ENCODE assay signal across 11 cellular contexts in the genomic region with DNA sequence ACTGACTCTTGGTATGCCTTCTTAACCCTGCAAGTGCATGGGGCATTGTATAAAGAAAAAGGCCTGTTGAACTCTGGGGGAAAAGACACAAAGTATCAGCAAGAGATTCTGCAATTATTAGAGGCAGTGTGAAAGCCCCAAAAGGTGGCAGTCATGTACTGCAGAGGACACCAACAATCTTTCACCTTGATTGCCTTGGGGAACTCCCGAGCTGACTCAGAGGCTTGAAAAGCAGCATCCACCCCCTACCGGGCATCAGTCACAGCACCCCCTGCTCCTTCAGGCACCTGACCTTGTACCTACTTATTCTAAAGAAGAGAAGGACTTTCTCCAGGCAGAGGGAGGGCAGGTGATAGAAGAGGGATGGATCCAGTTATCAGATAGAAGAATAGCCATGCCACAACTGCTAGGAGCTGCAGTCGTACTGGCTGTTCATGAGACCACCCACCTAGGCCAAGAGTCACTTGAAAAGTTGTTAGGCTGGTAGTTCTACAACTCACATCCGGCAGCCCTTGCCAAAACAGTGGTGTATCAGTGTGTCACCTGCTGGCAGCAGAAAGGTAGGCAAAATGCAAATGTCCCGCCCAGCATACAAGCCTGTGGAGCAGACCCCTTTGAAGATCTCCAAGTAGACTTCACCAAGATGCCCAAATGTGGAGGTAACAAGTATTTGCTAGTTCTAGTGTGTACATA.
DNase-seq lines count a peak whose midpoint lies in the region; ATAC-seq and TF ChIP-seq lines count a peak whose summit lies in the region.
"Had no signal": no experiment of that assay in that cellular context is flagged by ENCODE, and none has a peak within 500 bp of the region (broad histone marks: within the 10 kb centered on the region; RNA-seq: fewer than 3 reads in every experiment).

No MANE protein-coding gene starts in this region.

- H3K27me3 ChIP-seq in A673 (replicated peaks; ENCODE audit: insufficient read depth, low read depth, low read length, poor library complexity) (no peaks in the 10 kb centered on the region), lower lobe of right lung (ENCODE audit: low read depth) (no peaks in the 10 kb centered on the region)
- H3K27me3 ChIP-seq: right atrium auricular region had no signal

- H3K36me3 ChIP-seq in A673 (ENCODE audit: insufficient read depth, low read length, poor library complexity, severe bottlenecking) (no peaks in the 10 kb centered on the region), lower lobe of right lung (no peaks in the 10 kb centered on the region)
- H3K36me3 ChIP-seq: right atrium auricular region had no signal

- no peak for TF ChIP-seq CTCF in A673 (conservative IDR thresholded peaks at IDR 0.05; ENCODE audit: low read depth, low read length)
- no peak for TF ChIP-seq CTCF in lower lobe of right lung (IDR thresholded peaks at IDR 0.05)

- CTCF ChIA-PET in A673 (lab: Charles Lee), result no interaction called here

- POLR2A ChIA-PET in A673 (lab: Charles Lee; ENCODE audit: low non-redundant PET), result no interaction called here

- BruUV-seq in A673 (replicated peaks; lab: Mats Ljungman, UMichigan), result no TSS peak

- intact Hi-C loops in A673 (cut with micrococcal nuclease; ENCODE audit: unreplicated experiment) (loop anchor here (10.0 kb wide), 1 partner anchor 216 kb away; no protein-coding TSS in a partner anchor), lower lobe of right lung (cut with DNase I) (no loop called here)

- H3K9me3 ChIP-seq in A673 (ENCODE audit: low read depth, low read length, poor library complexity, severe bottlenecking), result no peaks in the 10 kb centered on the region
- H3K9me3 ChIP-seq in lower lobe of right lung, result no peaks in the 10 kb centered on the region
- H3K9me3 ChIP-seq: right atrium auricular region had no signal

- in situ Hi-C loops in SK-MEL-5 (cut with HindIII; ENCODE audit: low pct_unique_long_range_greater_than_20kb, low sequenced_read_pairs), result no loop called here

- H3K27ac ChIP-seq in A673 (ENCODE audit: low read depth, low read length, poor library complexity, severe bottlenecking) (no peak overlapping the region), lower lobe of right lung (no peak overlapping the region)
- H3K27ac ChIP-seq: right atrium auricular region had no signal

- DNase-seq in A673 (ENCODE audit: low spot score) (peak; percentile 3), SK-MEL-5 (ENCODE audit: low read depth, low spot score) (peak; percentile 25), lower lobe of right lung (no peak), NOMO-1 treated with DMSO at 0.1 percent for 48 hours (lab: John Stamatoyannopoulos, UW; ENCODE audit: unreplicated experiment) (no peak), cerebellar nuclear complex (lab: John Stamatoyannopoulos, UW) (no peak)
- DNase-seq: activated CD4-positive, alpha-beta T cell treated with anti-CD3 and anti-CD28 coated beads, Interleukin-2, amount 50 U/mL, for 48 hours; NCI-H146 had no signal

- H3K4me3 ChIP-seq in A673 (ENCODE audit: low read depth, low read length, poor library complexity, severe bottlenecking), result no peak overlapping the region
- H3K4me3 ChIP-seq in lower lobe of right lung, result no peak overlapping the region
- H3K4me3 ChIP-seq: right atrium auricular region had no signal

- ATAC-seq in GM18858 (IDR thresholded peaks at IDR 0.05; ENCODE audit: unreplicated experiment) (peak; percentile 86), HG03060 (IDR thresholded peaks at IDR 0.05; ENCODE audit: low read depth, unreplicated experiment) (peak; percentile 84), GM21723 (IDR thresholded peaks at IDR 0.05; ENCODE audit: unreplicated experiment) (no peak), lower lobe of right lung (no peak)

- H3K4me1 ChIP-seq in A673 (ENCODE audit: insufficient read depth, low read length, poor library complexity, severe bottlenecking), result no peaks in the 10 kb centered on the region
- no peaks in the 10 kb centered on the region for H3K4me1 ChIP-seq in lower lobe of right lung
- H3K4me1 ChIP-seq: right atrium auricular region had no signal

Comparison
In these comparisons a context has a peak if more than half of its experiments do, and no peak if none do; other contexts are left out.
1. DNase-seq: peak in A673 (single experiment) and SK-MEL-5 (single experiment); none in lower lobe of right lung (single experiment), NOMO-1 treated with DMSO at 0.1 percent for 48 hours (single experiment) and cerebellar nuclear complex (0 of 2).
2. ATAC-seq: peak in GM18858 (single experiment) and HG03060 (single experiment); none in GM21723 (single experiment) and lower lobe of right lung (0 of 2).